Comparison of ENCODE assay signal across 12 cellular contexts in genomic region chr1:84719477-84720274, GRCh38. TPM values are rescaled to one million over a fixed set of nuclear protein-coding genes. Genes with fewer than 3 reads are reported as not detected.
DNase-seq lines count a peak whose midpoint lies in the region; ATAC-seq and TF ChIP-seq lines count a peak whose summit lies in the region.
"Had no signal": no experiment of that assay in that cellular context is flagged by ENCODE, and none has a peak within 500 bp of the region (broad histone marks: within the 10 kb centered on the region; RNA-seq: fewer than 3 reads in every experiment).

No MANE protein-coding gene starts in this region.

- no peak for TF ChIP-seq POLR2A in stomach (IDR thresholded peaks at IDR 0.05)

- H3K36me3 Mint-ChIP-seq in activated naive CD4-positive, alpha-beta T cell treated with anti-CD3 and anti-CD28 coated beads, Interleukin-2, amount 50 U/mL, for 72 hours: no peaks in the 10 kb centered on the region
- H3K36me3 Mint-ChIP-seq: activated naive CD8-positive, alpha-beta T cell treated with anti-CD3 and anti-CD28 coated beads for 36 hours had no signal

- no peaks in the 10 kb centered on the region for H3K9me3 Mint-ChIP-seq in activated naive CD4-positive, alpha-beta T cell treated with anti-CD3 and anti-CD28 coated beads, Interleukin-2, amount 50 U/mL, for 72 hours
- H3K9me3 Mint-ChIP-seq: activated naive CD8-positive, alpha-beta T cell treated with anti-CD3 and anti-CD28 coated beads for 36 hours had no signal

- no peak overlapping the region for H3K27ac ChIP-seq in HEK293 (ENCODE audit: extremely low read depth, low read depth, low read length)
- H3K27ac ChIP-seq in dorsolateral prefrontal cortex: peak overlapping the region in 58 of 59 donors; percentile 19 to 94 (median 80)
- peak overlapping the region in 3 of 5 donors; percentile 50 to 54 (median 51) for H3K27ac ChIP-seq in stomach

- intact Hi-C loops in dorsolateral prefrontal cortex (cut with DNase I) (no loop called here), stomach (cut with DNase I; ENCODE audit: low total_unique reads) (no loop called here)

- H3K27me3 ChIP-seq in dorsolateral prefrontal cortex (no peaks in the 10 kb centered on the region), stomach (no peaks in the 10 kb centered on the region)

- H3K9me3 ChIP-seq in HEK293 (ENCODE audit: control insufficient read depth, insufficient read depth, low read depth, low read length) (no peaks in the 10 kb centered on the region), stomach (no peaks in the 10 kb centered on the region)

- H3K4me3 ChIP-seq in HEK293 (ENCODE audit: low read depth, low read length) (no peak overlapping the region), dorsolateral prefrontal cortex (peak overlapping the region in 39 of 59 donors; percentile 1 to 51 (median 25)), stomach (no peak overlapping the region)

- ATAC-seq in HG03280 (IDR thresholded peaks at IDR 0.05; ENCODE audit: unreplicated experiment) (no peak), HG03159 (IDR thresholded peaks at IDR 0.05; ENCODE audit: unreplicated experiment) (no peak)
- no peak for ATAC-seq in activated naive CD4-positive, alpha-beta T cell treated with anti-CD3 and anti-CD28 coated beads, Interleukin-2, amount 50 U/mL, for 72 hours

- POLR2A ChIA-PET in HEK293 (lab: Yijun Ruan, JAX): no interaction called here

- DNase-seq in dorsolateral prefrontal cortex: no peak
- DNase-seq in medulla oblongata (ENCODE audit: extremely low spot score): peak; percentile 11
- no peak for DNase-seq in stomach
- DNase-seq in activated naive CD4-positive, alpha-beta T cell treated with anti-CD3 and anti-CD28 coated beads, Interleukin-2, amount 50 U/mL, for 72 hours (ENCODE audit: low spot score in 2 of 2): no peak
- no peak for DNase-seq in mucosa of gallbladder (ENCODE audit: low spot score)
- DNase-seq: activated naive CD8-positive, alpha-beta T cell treated with anti-CD3 and anti-CD28 coated beads for 36 hours; effector CD8-positive, alpha-beta T cell; RPMI8226; stimulated activated CD4-positive, alpha-beta T cell treated with anti-CD3 and anti-CD28 coated beads, Interleukin-15, amount 100 ng/mL, for 24 hours had no signal

- 37 to 43% (median 41%) methylated on average over 9 of the region's 9 CpGs for WGBS in stomach, 5 donors

- TF ChIP-seq CTCF in HEK293 (tag by site-specific recombination; IDR thresholded peaks at IDR 0.05) (no peak), dorsolateral prefrontal cortex (IDR thresholded peaks at IDR 0.05 in 54 of 56, conservative IDR thresholded peaks at IDR 0.05 in 2 of 56; ENCODE audit: low read depth in 1 of 56, partially characterized antibody in 56 of 56) (peak in 1 of 56 donors; percentile 11), stomach (IDR thresholded peaks at IDR 0.05) (no peak)

- H3K27ac Mint-ChIP-seq in activated naive CD4-positive, alpha-beta T cell treated with anti-CD3 and anti-CD28 coated beads, Interleukin-2, amount 50 U/mL, for 72 hours: no peak overlapping the region
- H3K27ac Mint-ChIP-seq: activated naive CD8-positive, alpha-beta T cell treated with anti-CD3 and anti-CD28 coated beads for 36 hours had no signal

- H3K36me3 ChIP-seq in HEK293 (ENCODE audit: control insufficient read depth in 2 of 2, insufficient read depth in 1 of 2, low read length in 2 of 2) (no peaks in the 10 kb centered on the region), stomach (no peaks in the 10 kb centered on the region)

- CTCF ChIA-PET in HEK293 (lab: Yijun Ruan, JAX): interaction anchor here (0.6 kb wide), 2 partner anchors 592 to 938 kb away, joined by 3 to 4 read pairs; no protein-coding TSS in a partner anchor

- TF ChIP-seq EP300 in stomach (IDR thresholded peaks at IDR 0.05): no peak

- H3K4me1 ChIP-seq in HEK293 (ENCODE audit: control insufficient read depth, insufficient read depth, low read length): no peaks in the 10 kb centered on the region
- H3K4me1 ChIP-seq in stomach: peaks cover 0 to 32% (median 14%) of the 10 kb centered on the region in 4 donors

TF ChIP-seq in HEK293, 187 proteins besides CTCF, POLR2A, EP300 and RAD21:
- peak; percentile 33; the same call in 1 of the 2 replicates for TF ChIP-seq TRIM28 (IDR thresholded peaks at IDR 0.05; ENCODE audit: borderline replicate concordance, low read length)
- no peak for TF ChIP-seq IKZF3 (tag by site-specific recombination; IDR thresholded peaks at IDR 0.05)
TF ChIP-seq in HEK293: peak in this region for 1.

RNA-seq across cellular contexts. Expression of gene SSX2IP, which starts 29.4 kb away (rescaled TPM):
- total RNA-seq in dorsolateral prefrontal cortex (100 to 1,000 TPM in 28 of 120 experiments, 10 to 100 TPM in 92; 27.5 to 131 (median 86.0) TPM), stomach (10 to 100 TPM in 4 of 5 donors, 1 to 10 TPM in 1; 4.9 to 24.5 (median 17.4) TPM), mucosa of gallbladder (22.3 TPM)
- polyA plus RNA-seq in stomach: 1 to 10 TPM; 2.6 to 4.4 (median 3.4) TPM
- 10 to 100 TPM in 1 of 2 donors, 1 to 10 TPM in 1; 9.9 to 11.2 TPM for total RNA-seq in activated naive CD4-positive, alpha-beta T cell treated with anti-CD3 and anti-CD28 coated beads, Interleukin-2, amount 50 U/mL, for 72 hours

Comparison
In these comparisons a context has a peak if more than half of its experiments do, and no peak if none do; other contexts are left out.
1. H3K4me3 ChIP-seq: peak in dorsolateral prefrontal cortex (39 of 59); none in HEK293 (single experiment) and stomach (0 of 4).